ENCODE assay signal across 22 cellular contexts in the genomic region with DNA sequence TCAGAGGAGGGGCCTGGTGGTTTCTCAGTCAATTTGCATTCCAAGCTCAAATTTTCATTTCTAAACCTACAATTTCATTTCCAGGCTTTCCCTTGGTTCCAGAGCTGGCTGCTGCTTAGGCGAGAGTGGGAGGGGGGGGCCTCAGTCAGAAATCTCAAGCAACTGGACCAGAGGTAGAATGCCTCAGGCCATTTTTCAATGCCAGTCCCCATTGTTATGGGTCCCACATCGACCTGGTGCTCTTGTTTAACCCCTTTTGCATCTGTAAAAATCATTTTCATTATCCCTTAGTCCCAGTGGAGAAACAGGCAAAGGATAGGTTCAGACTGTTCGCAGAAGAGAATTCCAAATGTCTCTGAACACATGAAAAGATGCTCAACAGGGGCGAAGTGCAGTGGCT. TPM values are rescaled to one million over a fixed set of nuclear protein-coding genes. Genes with fewer than 3 reads are reported as not detected.
DNase-seq lines count a peak whose midpoint lies in the region; ATAC-seq and TF ChIP-seq lines count a peak whose summit lies in the region.
"Had no signal": no experiment of that assay in that cellular context is flagged by ENCODE, and none has a peak within 500 bp of the region (broad histone marks: within the 10 kb centered on the region; RNA-seq: fewer than 3 reads in every experiment).

No MANE protein-coding gene starts in this region.

- H3K27ac ChIP-seq in OCI-LY7 (ENCODE audit: low read depth, low read length, poor library complexity, severe bottlenecking) = no peak overlapping the region
- H3K27ac ChIP-seq: BLaER1 had no signal

- peaks cover 4% of the 10 kb centered on the region for H3K4me1 ChIP-seq in HAP-1
- H3K4me1 ChIP-seq in OCI-LY7 (ENCODE audit: insufficient read depth, low read length, poor library complexity, severe bottlenecking) = no peaks in the 10 kb centered on the region
- H3K4me1 ChIP-seq: BE2C, BLaER1 had no signal

- H3K4me3 ChIP-seq in HAP-1 = no peak overlapping the region
- no peak overlapping the region for H3K4me3 ChIP-seq in OCI-LY7 (ENCODE audit: low read depth, low read length, poor library complexity, severe bottlenecking)
- H3K4me3 ChIP-seq: BLaER1, GM12878 had no signal

- no peaks in the 10 kb centered on the region for H3K79me2 ChIP-seq in OCI-LY7 (ENCODE audit: insufficient read depth, low read depth, low read length)

- in situ Hi-C loops in HAP-1 (cut with MboI; ENCODE audit: low sequenced_read_pairs) = no loop called here

- ATAC-seq in HG03025 (IDR thresholded peaks at IDR 0.05; ENCODE audit: low FRiP score, unreplicated experiment) = no peak
- ATAC-seq: GM12878 had no signal

- H3K9me3 ChIP-seq in HAP-1 (no peaks in the 10 kb centered on the region), OCI-LY7 (ENCODE audit: low read length) (no peaks in the 10 kb centered on the region)
- H3K9me3 ChIP-seq: BE2C, BLaER1 had no signal

- intact Hi-C loops in OCI-LY7 (cut with micrococcal nuclease; ENCODE audit: unreplicated experiment) = no loop called here

- TF ChIP-seq CTCF in OCI-LY7 (conservative IDR thresholded peaks at IDR 0.05; ENCODE audit: low read length) = no peak

- no TSS peak for BruUV-seq in OCI-LY7 (replicated peaks; lab: Mats Ljungman, UMichigan)

- no peaks in the 10 kb centered on the region for H3K9me2 ChIP-seq in OCI-LY7 (ENCODE audit: insufficient read depth, low read length)

- no peak overlapping the region for H3K4me2 ChIP-seq in OCI-LY7 (ENCODE audit: low read length)
- H3K4me2 ChIP-seq: BLaER1 had no signal

- H3K36me3 ChIP-seq in HAP-1 (replicated peaks) (no peaks in the 10 kb centered on the region), OCI-LY7 (ENCODE audit: insufficient read depth, low read length) (no peaks in the 10 kb centered on the region)
- H3K36me3 ChIP-seq: BE2C, BLaER1 had no signal

- H2AFZ ChIP-seq in OCI-LY7 (ENCODE audit: low read length) = 0 out of 2 replicates have a peak overlapping the region, but pooled peaks have one; percentile 9

- no peaks in the 10 kb centered on the region for H4K20me1 ChIP-seq in OCI-LY7 (ENCODE audit: insufficient read depth, low read length)
- H4K20me1 ChIP-seq: BLaER1 had no signal

- CTCF ChIA-PET in OCI-LY7 (lab: Charles Lee; ENCODE audit: unreplicated experiment) = no interaction called here

- no peaks in the 10 kb centered on the region for H3K27me3 ChIP-seq in HAP-1 (ENCODE audit: low read depth)
- H3K27me3 ChIP-seq: BE2C, BLaER1 had no signal

- DNase-seq in HAP-1 (ENCODE audit: low spot score in 2 of 2) (peak; percentile 71 to 75), OCI-LY7 (ENCODE audit: low spot score) (no peak), NCI-H1436 (lab: John Stamatoyannopoulos, UW) (no peak), SKM-1 (lab: John Stamatoyannopoulos, UW; ENCODE audit: unreplicated experiment) (no peak)
- DNase-seq: 8988T; ACHN; BE2C; C1 segment of cervical spinal cord; CD4-positive, alpha-beta memory T cell; CD4-positive, CD25-positive, alpha-beta regulatory T cell; CD8-positive, alpha-beta memory T cell; COR-L47; DMS 273 treated with DMSO at 0.1 percent for 48 hours; DMS153; DMS53; DMS79; DND-41; EL; GDM1 had no signal

- POLR2A ChIA-PET in OCI-LY7 (lab: Charles Lee) = interaction anchor here (0.7 kb wide), 1 partner anchor 19 kb away, joined by 3 read pairs; no protein-coding TSS in a partner anchor

RNA-seq across cellular contexts. Expression of gene BAG3, which starts 13.5 kb away (rescaled TPM):
- total RNA-seq in OCI-LY7 (2014; rRNA removed; shearing (Covaris generic)) = 0.41 and 1.9 TPM in 2 replicates
- 2.4 and 2.6 TPM in 2 replicates for total RNA-seq in OCI-LY7 (2022)

RNA-seq across cellular contexts. Expression of gene TIAL1, which starts 40.9 kb away (rescaled TPM):
- 61.1 and 67.6 TPM in 2 replicates for total RNA-seq in OCI-LY7 (2014; rRNA removed; shearing (Covaris generic))
- total RNA-seq in OCI-LY7 (2022) = 172 and 174 TPM in 2 replicates

Comparison
In these comparisons a context has a peak if more than half of its experiments do, and no peak if none do; other contexts are left out.
1. DNase-seq: peak in HAP-1 (2 of 2); none in OCI-LY7 (single experiment), NCI-H1436 (single experiment) and SKM-1 (single experiment).